In genomic region chr1:171742577-171742922, GRCh38 we compare ENCODE assay signal across 8 cellular contexts. TPM values are rescaled to one million over a fixed set of nuclear protein-coding genes. Genes with fewer than 3 reads are reported as not detected.
DNase-seq lines count a peak whose midpoint lies in the region; ATAC-seq and TF ChIP-seq lines count a peak whose summit lies in the region.

No MANE protein-coding gene starts in this region.

- peak overlapping the region; percentile 92 for H2AK9ac ChIP-seq in IMR-90 (replicated peaks; ENCODE audit: low read depth, low read length, poor library complexity)

- H2AFZ ChIP-seq in IMR-90 (replicated peaks; ENCODE audit: low read length, poor library complexity), result peak overlapping the region; percentile 99

- peaks cover 3% of the 10 kb centered on the region; the same call in 1 of the 2 replicates for H3K9me1 ChIP-seq in IMR-90 (ENCODE audit: insufficient read depth, low read length)

- H3K4ac ChIP-seq in IMR-90 (ENCODE audit: low read depth, low read length), result peak overlapping the region; percentile 99

- peak overlapping the region; percentile 98 for H3K9ac ChIP-seq in IMR-90 (ENCODE audit: low read depth, low read length)

- DNase-seq in AG20443 (ENCODE audit: low spot score) (peak; percentile 44), IMR-90 (peak; percentile 37), naive B cell (no peak), aorta (peak; percentile 68 to 81), hepatic stellate cell (ENCODE audit: low spot score) (no peak)
- DNase-seq in activated CD4-positive, alpha-beta T cell treated with anti-CD3 and anti-CD28 coated beads for 48 hours, result peak; percentile 29

- no peaks in the 10 kb centered on the region for H3K9me3 Mint-ChIP-seq in naive B cell

- H3K36me3 ChIP-seq in IMR-90 (ENCODE audit: control insufficient read depth, insufficient read depth, low read length), result peaks cover 4% of the 10 kb centered on the region; the same call in 1 of the 2 replicates
- no peaks in the 10 kb centered on the region for H3K36me3 ChIP-seq in aorta (ENCODE audit: control insufficient read depth in 1 of 2, insufficient read depth in 2 of 2, low read length in 1 of 2)

- peak overlapping the region; percentile 100 for H3K14ac ChIP-seq in IMR-90 (replicated peaks; ENCODE audit: low read depth, low read length)

- H3K9me3 ChIP-seq in IMR-90 (ENCODE audit: control insufficient read depth, insufficient read depth, low read length) (no peaks in the 10 kb centered on the region), aorta (ENCODE audit: control insufficient read depth, low read length) (no peaks in the 10 kb centered on the region)

- intact Hi-C loops in IMR-90 (cut with micrococcal nuclease) (loop anchor here (1.0 to 5.0 kb wide), 2 partner anchors 39 to 240 kb away; partner anchors contain the start of gene METTL13), aorta (cut with DNase I) (loop anchor here in 1 of 2 donors (2.0 kb wide), 1 partner anchor 38 kb away; the partner anchor contains the start of gene METTL13)

- peak overlapping the region; percentile 99 for H3K23ac ChIP-seq in IMR-90 (ENCODE audit: low read depth, low read length)

- peak overlapping the region; percentile 65; the same call in 2 of the 3 replicates for H2BK15ac ChIP-seq in IMR-90 (ENCODE audit: low read depth, low read length)

- dilution Hi-C loops in IMR-90 (cut with HindIII; ENCODE audit: low sequenced_read_pairs, unreplicated experiment), result no loop called here

- H3K4me1 ChIP-seq in IMR-90 (ENCODE audit: control insufficient read depth, insufficient read depth, low read length), result peaks cover 8% of the 10 kb centered on the region; the same call in 1 of the 2 replicates
- H3K4me1 ChIP-seq in aorta (ENCODE audit: control insufficient read depth in 1 of 2, insufficient read depth in 2 of 2, low read length in 2 of 2), result peaks cover 0 to 7% of the 10 kb centered on the region in 2 donors

- H2BK20ac ChIP-seq in IMR-90 (ENCODE audit: low read depth, low read length), result no peak overlapping the region

- H3K27me3 Mint-ChIP-seq in naive B cell, result no peaks in the 10 kb centered on the region

- ATAC-seq in GM19025 (IDR thresholded peaks at IDR 0.05; ENCODE audit: low read depth, unreplicated experiment), result peak; percentile 10
- ATAC-seq in IMR-90 (ENCODE audit: low read depth), result peak; percentile 61
- peak; percentile 21 for ATAC-seq in esophagus mucosa
- ATAC-seq in naive B cell (ENCODE audit: low read depth in 2 of 2), result no peak
- peak; percentile 81 for ATAC-seq in aorta (ENCODE audit: low FRiP score)

- H3K36me3 Mint-ChIP-seq in naive B cell, result no peaks in the 10 kb centered on the region

- peak overlapping the region; percentile 99; the same call in 1 of the 2 replicates for H3K18ac ChIP-seq in IMR-90 (ENCODE audit: low read depth, low read length)

- H3K56ac ChIP-seq in IMR-90 (ENCODE audit: extremely low read depth, insufficient read depth, low read length), result peak overlapping the region; percentile 99

- H4K20me1 ChIP-seq in IMR-90 (ENCODE audit: insufficient read depth, low read length), result no peaks in the 10 kb centered on the region; the same call in 1 of the 2 replicates

- TF ChIP-seq POLR2A in IMR-90 (IDR thresholded peaks at IDR 0.05; ENCODE audit: low read depth, low read length), result no peak; the same call in none of the 2 replicates

- H3K79me1 ChIP-seq in IMR-90 (ENCODE audit: low read depth in 1 of 2, low read length in 2 of 2), result peaks cover 15 to 28% of the 10 kb centered on the region in 2 experiments

- H3K4me2 ChIP-seq in IMR-90 (ENCODE audit: low read depth, low read length), result peak overlapping the region; percentile 61

- in situ Hi-C loops in IMR-90 (cut with MboI; ENCODE audit: low sequenced_read_pairs), result no loop called here

- peak overlapping the region; percentile 98 for H3K27ac ChIP-seq in IMR-90 (ENCODE audit: insufficient read depth, low read length)
- H3K27ac ChIP-seq in aorta (ENCODE audit: low read depth in 1 of 2, low read length in 2 of 2), result peak overlapping the region; percentile 65 to 94

- peak overlapping the region; percentile 92 for H3K4me3 ChIP-seq in IMR-90 (ENCODE audit: insufficient read depth, low read depth, low read length)
- peak overlapping the region; percentile 71 to 93 for H3K4me3 ChIP-seq in aorta (ENCODE audit: low read length in 2 of 2)

- peak overlapping the region; percentile 96 to 100 (median 98) for H3K27ac Mint-ChIP-seq in naive B cell

- H4K8ac ChIP-seq in IMR-90 (ENCODE audit: low read depth in 2 of 2, low read length in 2 of 2), result peak overlapping the region; percentile 71 to 99

- no peak for TF ChIP-seq CTCF in IMR-90 (conservative IDR thresholded peaks at IDR 0.05; ENCODE audit: low read depth, low read length)

- H2BK120ac ChIP-seq in IMR-90 (ENCODE audit: low read depth, low read length), result peak overlapping the region; percentile 96

- peak overlapping the region; percentile 11; the same call in 1 of the 2 replicates for H2AK5ac ChIP-seq in IMR-90 (ENCODE audit: low read depth, low read length)

- H3K27me3 ChIP-seq in IMR-90 (ENCODE audit: control insufficient read depth, insufficient read depth, low read length), result no peaks in the 10 kb centered on the region
- no peaks in the 10 kb centered on the region for H3K27me3 ChIP-seq in aorta (ENCODE audit: control insufficient read depth in 1 of 2, insufficient read depth in 2 of 2, low read length in 1 of 2)

- POLR2A ChIA-PET in IMR-90 (lab: Charles Lee; ENCODE audit: unreplicated experiment), result interaction anchor here (0.6 to 2.1 kb wide), 8 partner anchors 12 to 98 kb away, joined by 3 to 16 read pairs (median 8); partner anchors contain the start of gene METTL13

- BruUV-seq in IMR-90 (replicated peaks; lab: Mats Ljungman, UMichigan), result no TSS peak

- H3K4me3 Mint-ChIP-seq in naive B cell, result peak overlapping the region; percentile 93 to 100 (median 99)

- H3K4me1 Mint-ChIP-seq in naive B cell, result peaks cover 21 to 40% (median 26%) of the 10 kb centered on the region in 3 donors

- peak overlapping the region; percentile 98 for H2BK5ac ChIP-seq in IMR-90 (ENCODE audit: low read depth, low read length, poor library complexity, severe bottlenecking)

- CTCF ChIA-PET in IMR-90 (lab: Yijun Ruan, JAX), result interaction anchor here (1.0 to 1.4 kb wide), 2 partner anchors 97 to 98 kb away, joined by 3 read pairs; no protein-coding TSS in a partner anchor

- no peak for TF ChIP-seq RAD21 in IMR-90 (IDR thresholded peaks at IDR 0.05; ENCODE audit: low read length)

- WGBS in IMR-90 (ENCODE audit: extremely low coverage in 2 of 2, insufficient read length in 1 of 2), 2 experiments, result 0% methylated on average over 9 of the region's 14 CpGs; no CpG with 5 or more reads in 1 of the 2 experiments
- WGBS in aorta, 2 donors, result 0% methylated on average over 14 of the region's 14 CpGs

- peak overlapping the region; percentile 98 for H4K5ac ChIP-seq in IMR-90 (ENCODE audit: low read depth, low read length)

- peak overlapping the region; percentile 96 for H4K91ac ChIP-seq in IMR-90 (ENCODE audit: insufficient read depth, low read depth, low read length)

TF ChIP-seq in IMR-90, 13 proteins besides CTCF, POLR2A, EP300 and RAD21 (continues in another document):
- TF ChIP-seq, protein P1, sequence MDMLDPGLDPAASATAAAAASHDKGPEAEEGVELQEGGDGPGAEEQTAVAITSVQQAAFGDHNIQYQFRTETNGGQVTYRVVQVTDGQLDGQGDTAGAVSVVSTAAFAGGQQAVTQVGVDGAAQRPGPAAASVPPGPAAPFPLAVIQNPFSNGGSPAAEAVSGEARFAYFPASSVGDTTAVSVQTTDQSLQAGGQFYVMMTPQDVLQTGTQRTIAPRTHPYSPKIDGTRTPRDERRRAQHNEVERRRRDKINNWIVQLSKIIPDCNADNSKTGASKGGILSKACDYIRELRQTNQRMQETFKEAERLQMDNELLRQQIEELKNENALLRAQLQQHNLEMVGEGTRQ (IDR thresholded peaks at IDR 0.05; ENCODE audit: low read depth, low read length), result no peak
- TF ChIP-seq RFX5 (IDR thresholded peaks at IDR 0.05; ENCODE audit: low read depth, low read length) (no peak), NFE2L2 (IDR thresholded peaks at IDR 0.05; ENCODE audit: low read depth, low read length) (no peak), SMC3 (IDR thresholded peaks at IDR 0.05; ENCODE audit: low read depth, low read length) (no peak), MXI1 (IDR thresholded peaks at IDR 0.05; ENCODE audit: borderline replicate concordance, low read depth, low read length) (no peak), CHD1 (IDR thresholded peaks at IDR 0.05; ENCODE audit: low read depth, low read length) (no peak), CEBPB (IDR thresholded peaks at IDR 0.05; ENCODE audit: low read depth, low read length) (no peak), FOS (IDR thresholded peaks at IDR 0.05; ENCODE audit: low read depth, low read length) (no peak), MAFK (IDR thresholded peaks at IDR 0.05; ENCODE audit: low read depth, low read length) (no peak), RCOR1 (IDR thresholded peaks at IDR 0.05; ENCODE audit: insufficient replicate concordance, low read length) (no peak), BHLHE40 (IDR thresholded peaks at IDR 0.05; ENCODE audit: low read depth, low read length) (no peak), MAZ (IDR thresholded peaks at IDR 0.05; ENCODE audit: borderline replicate concordance, low read depth, low read length) (no peak)

RNA-seq across cellular contexts. Expression of gene VAMP4, which starts 0.7 kb away (rescaled TPM):
- total RNA-seq in IMR-90 (2012; rRNA removed) (3.4 and 7.5 TPM in 2 replicates), esophagus mucosa (8.6 TPM), aorta (10 to 100 TPM; 22.4 to 28.7 TPM)
- polyA plus RNA-seq in IMR-90 (2012; rRNA removed) (3.8 and 5.4 TPM in 2 replicates), naive B cell (ENCODE audit: low read depth in 6 of 6) (10 to 100 TPM; 15.0 to 24.8 (median 19.4) TPM), aorta (10 to 100 TPM; 24.9 to 26.2 TPM)
- 1.1 and 1.8 TPM in 2 replicates for polyA plus RNA-seq in IMR-90 (2012; cell fraction: cytosol; rRNA removed)
- 1.1 and 6.7 TPM in 2 replicates for polyA plus RNA-seq in IMR-90 (2012; cell fraction: nucleus; rRNA removed; ENCODE audit: low replicate concordance)

RNA-seq across cellular contexts. Expression of gene METTL13, which starts 38.9 kb away (rescaled TPM):
- total RNA-seq in IMR-90 (2012; rRNA removed) (25.8 and 26.3 TPM in 2 replicates), esophagus mucosa (15.4 TPM), aorta (10 to 100 TPM; 15.3 to 17.9 TPM)
- polyA plus RNA-seq in IMR-90 (2012; rRNA removed) (22.6 and 25.1 TPM in 2 replicates), naive B cell (ENCODE audit: low read depth in 6 of 6) (10 to 100 TPM; 21.7 to 33.3 (median 28.0) TPM), aorta (10 to 100 TPM in 1 of 2 donors, 1 to 10 TPM in 1; 7.8 to 10.7 TPM)
- polyA plus RNA-seq in IMR-90 (2012; cell fraction: cytosol; rRNA removed), result 16.8 and 20.4 TPM in 2 replicates
- 9.8 and 11.9 TPM in 2 replicates for polyA plus RNA-seq in IMR-90 (2012; cell fraction: nucleus; rRNA removed; ENCODE audit: low replicate concordance)

Comparison
In these comparisons a context has a peak if more than half of its experiments do, and no peak if none do; other contexts are left out.
1. DNase-seq: peak in AG20443 (single experiment), IMR-90 (single experiment), activated CD4-positive, alpha-beta T cell treated with anti-CD3 and anti-CD28 coated beads for 48 hours (single experiment) and aorta (2 of 2); none in naive B cell (single experiment) and hepatic stellate cell (single experiment).
2. ATAC-seq: peak in GM19025 (single experiment), IMR-90 (single experiment), esophagus mucosa (single experiment) and aorta (single experiment); none in naive B cell (0 of 2).